Comparison of ENCODE assay signal across 24 cellular contexts in genomic region chr2:179044500-179044899, GRCh38. TPM values are rescaled to one million over a fixed set of nuclear protein-coding genes. Genes with fewer than 3 reads are reported as not detected.
DNase-seq lines count a peak whose midpoint lies in the region; ATAC-seq and TF ChIP-seq lines count a peak whose summit lies in the region.
"Had no signal": no experiment of that assay in that cellular context is flagged by ENCODE, and none has a peak within 500 bp of the region (broad histone marks: within the 10 kb centered on the region; RNA-seq: fewer than 3 reads in every experiment).

No MANE protein-coding gene starts in this region.

- H3K36me3 ChIP-seq in cardiac muscle cell = peaks cover 26% of the 10 kb centered on the region
- peaks cover 0 to 27% (median 0%) of the 10 kb centered on the region in 9 donors for H3K36me3 ChIP-seq in heart left ventricle
- H3K36me3 ChIP-seq: colonic mucosa, HAP-1, neutrophil, thyroid gland had no signal

- CTCF ChIA-PET in activated CD8-positive, alpha-beta T cell treated with anti-CD3 and anti-CD28 coated beads, Interleukin-2, amount 10 ng/mL, durations not matched to agents 7 days and 5 days (lab: Charles Lee) = interaction anchor here (0.5 to 2.1 kb wide), 8 partner anchors 11 to 85 kb away, joined by 3 to 11 read pairs (median 4); no protein-coding TSS in a partner anchor

- H3K36me3 Mint-ChIP-seq in IgD-negative memory B cell = peaks cover 4% of the 10 kb centered on the region
- peaks cover 54% of the 10 kb centered on the region for H3K36me3 Mint-ChIP-seq in activated CD8-positive, alpha-beta T cell treated with anti-CD3 and anti-CD28 coated beads, Interleukin-2, amount 10 ng/mL, durations not matched to agents 7 days and 5 days (ENCODE audit: low read depth)
- peaks cover 32% of the 10 kb centered on the region for H3K36me3 Mint-ChIP-seq in stimulated activated memory B cell treated with anti-CD40 and anti-IgM and Interleukin-4, amounts not matched to agents 10 μg/mL and 1 μg/mL and 100 μg/mL, for 72 hours
- H3K36me3 Mint-ChIP-seq: activated CD4-positive, alpha-beta memory T cell treated with anti-CD3 and anti-CD28 coated beads for 36 hours; CD4-positive, alpha-beta memory T cell had no signal

- H3K9me3 ChIP-seq in cardiac muscle cell (ENCODE audit: low read depth) (no peaks in the 10 kb centered on the region), heart left ventricle (peaks cover 0 to 12% (median 0%) of the 10 kb centered on the region in 12 donors)
- H3K9me3 ChIP-seq: colonic mucosa, HAP-1, neutrophil, thyroid gland had no signal

- peak overlapping the region; percentile 58 to 84 (median 71) for H3K4me3 Mint-ChIP-seq in IgD-negative memory B cell
- no peak overlapping the region for H3K4me3 Mint-ChIP-seq in activated CD8-positive, alpha-beta T cell treated with anti-CD3 and anti-CD28 coated beads, Interleukin-2, amount 10 ng/mL, durations not matched to agents 7 days and 5 days
- peak overlapping the region; percentile 62 for H3K4me3 Mint-ChIP-seq in stimulated activated memory B cell treated with anti-CD40 and anti-IgM and Interleukin-4, amounts not matched to agents 10 μg/mL and 1 μg/mL and 100 μg/mL, for 72 hours
- H3K4me3 Mint-ChIP-seq: activated CD4-positive, alpha-beta memory T cell treated with anti-CD3 and anti-CD28 coated beads for 36 hours; activated T-cell treated with anti-CD3 and anti-CD28 coated beads, Interleukin-2, amount 50 U/mL, for 24 hours had no signal

- no peaks in the 10 kb centered on the region for H3K27me3 Mint-ChIP-seq in IgD-negative memory B cell
- no peaks in the 10 kb centered on the region for H3K27me3 Mint-ChIP-seq in activated CD8-positive, alpha-beta T cell treated with anti-CD3 and anti-CD28 coated beads, Interleukin-2, amount 10 ng/mL, durations not matched to agents 7 days and 5 days (ENCODE audit: low read depth)
- H3K27me3 Mint-ChIP-seq in stimulated activated memory B cell treated with anti-CD40 and anti-IgM and Interleukin-4, amounts not matched to agents 10 μg/mL and 1 μg/mL and 100 μg/mL, for 72 hours = no peaks in the 10 kb centered on the region
- H3K27me3 Mint-ChIP-seq: activated T-cell treated with anti-CD3 and anti-CD28 coated beads, Interleukin-2, amount 50 U/mL, for 24 hours; CD4-positive, alpha-beta memory T cell had no signal

- H3K27me3 ChIP-seq in cardiac muscle cell (no peaks in the 10 kb centered on the region), heart left ventricle (no peaks in the 10 kb centered on the region)
- H3K27me3 ChIP-seq: colonic mucosa, neutrophil, thyroid gland had no signal

- intact Hi-C loops in heart left ventricle (cut with DNase I) = loop anchor here in 2 of 10 donors (10.0 kb wide), 2 partner anchors 70 to 80 kb away; no protein-coding TSS in a partner anchor

- POLR2A ChIA-PET in activated CD8-positive, alpha-beta T cell treated with anti-CD3 and anti-CD28 coated beads, Interleukin-2, amount 10 ng/mL, durations not matched to agents 7 days and 5 days (lab: Charles Lee) = interaction anchor here (1.0 kb wide), 1 partner anchor 13 kb away, joined by 4 read pairs; no protein-coding TSS in a partner anchor

- no peak for DNase-seq in cardiac muscle cell (ENCODE audit: low read depth in 1 of 2, low spot score in 1 of 2)
- DNase-seq in heart left ventricle = no peak
- no peak for DNase-seq in activated CD8-positive, alpha-beta T cell treated with anti-CD3 and anti-CD28 coated beads, Interleukin-2, amount 10 ng/mL, durations not matched to agents 7 days and 5 days
- DNase-seq in NCI-H1694 treated with DMSO at 0.1 percent for 48 hours (lab: John Stamatoyannopoulos, UW) = no peak
- DNase-seq in activated CD8-positive, alpha-beta memory T cell treated with anti-CD3 and anti-CD28 coated beads for 24 hours = no peak
- DNase-seq: activated CD4-positive, alpha-beta memory T cell treated with anti-CD3 and anti-CD28 coated beads for 36 hours; activated T-cell treated with anti-CD3 and anti-CD28 coated beads, Interleukin-2, amount 50 U/mL, for 24 hours; CD4-positive, alpha-beta memory T cell; colonic mucosa; DMS79 treated with DMSO at 0.1 percent for 48 hours; MV-4-11; NCI-H1930; stimulated activated CD4-positive, alpha-beta T cell treated with anti-CD3 and anti-CD28 coated beads, Interleukin-15, amount 100 ng/mL, for 24 hours; SW 1271; thyroid gland had no signal

- peaks cover 0 to 5% (median 0%) of the 10 kb centered on the region in 3 donors for H3K9me3 Mint-ChIP-seq in IgD-negative memory B cell
- H3K9me3 Mint-ChIP-seq in activated CD8-positive, alpha-beta T cell treated with anti-CD3 and anti-CD28 coated beads, Interleukin-2, amount 10 ng/mL, durations not matched to agents 7 days and 5 days (ENCODE audit: insufficient read depth) = peaks cover 7% of the 10 kb centered on the region
- peaks cover 5% of the 10 kb centered on the region for H3K9me3 Mint-ChIP-seq in stimulated activated memory B cell treated with anti-CD40 and anti-IgM and Interleukin-4, amounts not matched to agents 10 μg/mL and 1 μg/mL and 100 μg/mL, for 72 hours
- H3K9me3 Mint-ChIP-seq: activated CD4-positive, alpha-beta memory T cell treated with anti-CD3 and anti-CD28 coated beads for 36 hours; activated T-cell treated with anti-CD3 and anti-CD28 coated beads, Interleukin-2, amount 50 U/mL, for 24 hours had no signal

- no peak for TF ChIP-seq POLR2A in heart left ventricle (IDR thresholded peaks at IDR 0.05)

- WGBS in heart left ventricle, 4 donors = 84 to 90% (median 85%) methylated on average over 3 of the region's 3 CpGs

- no peak overlapping the region for H3K27ac ChIP-seq in cardiac muscle cell
- H3K27ac ChIP-seq in heart left ventricle = no peak overlapping the region
- H3K27ac ChIP-seq: colonic mucosa, neutrophil, thyroid gland had no signal

- H3K4me3 ChIP-seq in cardiac muscle cell (peak overlapping the region; percentile 7), heart left ventricle (no peak overlapping the region)
- H3K4me3 ChIP-seq: colonic mucosa, HAP-1, K562, thyroid gland had no signal

- TF ChIP-seq CTCF in cardiac muscle cell (IDR thresholded peaks at IDR 0.05; ENCODE audit: low read depth, low read length) = no peak
- no peak for TF ChIP-seq CTCF in heart left ventricle (IDR thresholded peaks at IDR 0.05)

- no peak for ATAC-seq in heart left ventricle
- ATAC-seq in activated CD8-positive, alpha-beta T cell treated with anti-CD3 and anti-CD28 coated beads, Interleukin-2, amount 10 ng/mL, durations not matched to agents 7 days and 5 days = no peak
- ATAC-seq in stimulated activated memory B cell treated with anti-CD40 and anti-IgM and Interleukin-4, amounts not matched to agents 10 μg/mL and 1 μg/mL and 100 μg/mL, for 72 hours = peak; percentile 74
- no peak for ATAC-seq in HG03457 (IDR thresholded peaks at IDR 0.05; ENCODE audit: unreplicated experiment)
- ATAC-seq: activated naive CD4-positive, alpha-beta T cell treated with anti-CD3 and anti-CD28 coated beads, Interleukin-2, amount 50 U/mL, for 72 hours; K562; left lobe of liver had no signal

- peaks cover 43 to 60% (median 56%) of the 10 kb centered on the region in 3 donors for H3K4me1 Mint-ChIP-seq in IgD-negative memory B cell
- H3K4me1 Mint-ChIP-seq in activated CD8-positive, alpha-beta T cell treated with anti-CD3 and anti-CD28 coated beads, Interleukin-2, amount 10 ng/mL, durations not matched to agents 7 days and 5 days (ENCODE audit: low read depth) = peaks cover 51% of the 10 kb centered on the region
- H3K4me1 Mint-ChIP-seq in stimulated activated memory B cell treated with anti-CD40 and anti-IgM and Interleukin-4, amounts not matched to agents 10 μg/mL and 1 μg/mL and 100 μg/mL, for 72 hours = peaks cover 84% of the 10 kb centered on the region

- peak overlapping the region; percentile 17 to 83 (median 26) for H3K27ac Mint-ChIP-seq in IgD-negative memory B cell
- peak overlapping the region; percentile 53 for H3K27ac Mint-ChIP-seq in activated CD8-positive, alpha-beta T cell treated with anti-CD3 and anti-CD28 coated beads, Interleukin-2, amount 10 ng/mL, durations not matched to agents 7 days and 5 days
- peak overlapping the region; percentile 21 for H3K27ac Mint-ChIP-seq in stimulated activated memory B cell treated with anti-CD40 and anti-IgM and Interleukin-4, amounts not matched to agents 10 μg/mL and 1 μg/mL and 100 μg/mL, for 72 hours
- H3K27ac Mint-ChIP-seq: activated CD4-positive, alpha-beta memory T cell treated with anti-CD3 and anti-CD28 coated beads for 36 hours; activated T-cell treated with anti-CD3 and anti-CD28 coated beads, Interleukin-2, amount 50 U/mL, for 24 hours; brain had no signal

- H3K4me1 ChIP-seq in cardiac muscle cell (ENCODE audit: low read depth) (peaks cover 20% of the 10 kb centered on the region), heart left ventricle (peaks cover 0 to 34% (median 3%) of the 10 kb centered on the region in 12 donors)
- H3K4me1 ChIP-seq: colonic mucosa, thyroid gland had no signal

RNA-seq across cellular contexts. Expression of gene CCDC141, which starts 5.4 kb away (rescaled TPM):
- total RNA-seq in cardiac muscle cell = 95.5 and 213 TPM in 2 replicates
- polyA plus RNA-seq in cardiac muscle cell = 134 and 260 TPM in 2 replicates
- 100 to 1,000 TPM in 8 of 9 donors, 10 to 100 TPM in 1; 58.1 to 258 (median 144) TPM for total RNA-seq in heart left ventricle
- 10 to 100 TPM; 10.6 to 19.1 TPM for polyA plus RNA-seq in heart left ventricle
- 15.4 TPM for polyA plus RNA-seq in IgD-negative memory B cell
- 10 to 100 TPM; 17.0 to 19.5 TPM for total RNA-seq in activated CD8-positive, alpha-beta T cell treated with anti-CD3 and anti-CD28 coated beads, Interleukin-2, amount 10 ng/mL, durations not matched to agents 7 days and 5 days
- polyA plus RNA-seq: K562 had no signal
